ENCODE assay signal across 8 cellular contexts in the genomic region with DNA sequence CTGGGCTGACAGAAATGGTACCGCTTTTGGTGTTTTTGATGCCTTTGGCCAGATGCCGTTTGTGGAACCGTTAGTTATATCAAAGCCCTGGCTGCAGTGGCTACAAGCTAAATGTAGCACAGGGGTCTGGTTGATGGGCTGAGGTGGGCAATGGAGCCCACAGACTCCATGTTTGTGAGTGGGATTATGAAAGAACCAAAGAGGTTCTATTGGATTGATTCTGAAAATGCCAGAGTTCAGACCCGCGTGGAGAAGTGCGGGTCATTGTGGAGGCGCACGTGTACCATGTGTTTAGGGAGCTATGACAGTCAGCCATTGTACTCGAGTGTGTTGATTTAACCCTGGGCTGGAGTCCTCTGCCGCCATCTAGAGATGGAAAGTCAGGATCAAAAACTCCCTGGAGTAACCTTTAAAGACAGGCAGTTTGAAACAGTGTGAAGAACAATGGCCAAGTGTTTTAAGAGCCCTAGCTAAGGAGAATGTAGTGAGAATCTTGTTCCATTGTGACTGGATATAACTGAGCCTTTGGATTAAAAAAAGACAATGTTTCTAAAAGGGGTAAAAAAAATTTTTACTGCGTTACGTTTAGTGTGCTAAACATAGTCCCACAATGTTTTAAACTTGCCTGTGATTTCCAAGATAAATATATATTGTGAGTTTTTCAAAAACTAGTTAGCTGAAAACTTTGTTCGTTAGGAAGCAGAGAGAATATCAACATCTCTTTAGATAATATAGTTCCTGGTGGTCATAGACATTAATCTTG. TPM values are rescaled to one million over a fixed set of nuclear protein-coding genes. Genes with fewer than 3 reads are reported as not detected.
DNase-seq lines count a peak whose midpoint lies in the region; ATAC-seq and TF ChIP-seq lines count a peak whose summit lies in the region.

No MANE protein-coding gene starts in this region.

- no peak overlapping the region for H3K27ac Mint-ChIP-seq in Caco-2 (ENCODE audit: unreplicated experiment)
- no peak overlapping the region for H3K27ac Mint-ChIP-seq in stimulated activated effector memory CD8-positive, alpha-beta T cell treated with anti-CD3 and anti-CD28 coated beads, Interleukin-12 subunit alpha, Interleukin-12 subunit beta, amount 100 ng/mL, for 72 hours

- H3K27ac ChIP-seq in body of pancreas (no peak overlapping the region), iPS-18a (ENCODE audit: low read length) (no peak overlapping the region)

- DNase-seq in Caco-2 = peak; percentile 67 to 71
- peak; percentile 42 for DNase-seq in HFF-Myc (ENCODE audit: extremely low read depth, low read depth)
- peak; percentile 21 for DNase-seq in NCI-H774 (lab: John Stamatoyannopoulos, UW)
- DNase-seq in body of pancreas = peak; percentile 52 to 77 (median 64)
- no peak for DNase-seq in stimulated activated effector memory CD8-positive, alpha-beta T cell treated with anti-CD3 and anti-CD28 coated beads, Interleukin-12 subunit alpha, Interleukin-12 subunit beta, amount 100 ng/mL, for 72 hours (ENCODE audit: low spot score in 2 of 2)
- no peak for DNase-seq in GOT3 (lab: John Stamatoyannopoulos, UW)

- ATAC-seq in body of pancreas (peak; percentile 91), GM19463 (IDR thresholded peaks at IDR 0.05; ENCODE audit: unreplicated experiment) (no peak)
- peak; percentile 34 for ATAC-seq in stimulated activated effector memory CD8-positive, alpha-beta T cell treated with anti-CD3 and anti-CD28 coated beads, Interleukin-12 subunit alpha, Interleukin-12 subunit beta, amount 100 ng/mL, for 72 hours

- no TSS peak for BruUV-seq in Caco-2 (replicated peaks; lab: Mats Ljungman, UMichigan)

- CTCF ChIA-PET in Caco-2 (lab: Charles Lee) = interaction anchor here (0.6 to 2.4 kb wide), 13 partner anchors 10 to 239 kb away, joined by 3 to 23 read pairs (median 4); partner anchors contain the start of gene SDAD1

- H3K9me3 ChIP-seq in Caco-2 (no peaks in the 10 kb centered on the region), body of pancreas (no peaks in the 10 kb centered on the region), iPS-18a (ENCODE audit: control insufficient read depth, low read depth, low read length) (no peaks in the 10 kb centered on the region)

- H3K4me3 Mint-ChIP-seq in Caco-2 (ENCODE audit: unreplicated experiment) = peak overlapping the region; percentile 69
- no peak overlapping the region for H3K4me3 Mint-ChIP-seq in stimulated activated effector memory CD8-positive, alpha-beta T cell treated with anti-CD3 and anti-CD28 coated beads, Interleukin-12 subunit alpha, Interleukin-12 subunit beta, amount 100 ng/mL, for 72 hours

- intact Hi-C loops in Caco-2 (cut with micrococcal nuclease; ENCODE audit: unreplicated experiment) = loop anchor here (1.0 to 5.0 kb wide), 2 partner anchors 92 to 190 kb away; no protein-coding TSS in a partner anchor
- intact Hi-C loops in body of pancreas (cut with DNase I) = no loop called here

- no peaks in the 10 kb centered on the region for H3K9me3 Mint-ChIP-seq in Caco-2 (ENCODE audit: unreplicated experiment)
- H3K9me3 Mint-ChIP-seq in stimulated activated effector memory CD8-positive, alpha-beta T cell treated with anti-CD3 and anti-CD28 coated beads, Interleukin-12 subunit alpha, Interleukin-12 subunit beta, amount 100 ng/mL, for 72 hours = no peaks in the 10 kb centered on the region

- H3K4me1 ChIP-seq in Caco-2 (no peaks in the 10 kb centered on the region), body of pancreas (peaks cover 5% of the 10 kb centered on the region), iPS-18a (ENCODE audit: control insufficient read depth, low read depth, low read length) (peaks cover 2% of the 10 kb centered on the region)

- H3K9ac ChIP-seq in iPS-18a (ENCODE audit: low read length) = peak overlapping the region; percentile 37

- peaks cover 5% of the 10 kb centered on the region for H3K4me1 Mint-ChIP-seq in Caco-2 (ENCODE audit: low read depth, unreplicated experiment)
- H3K4me1 Mint-ChIP-seq in stimulated activated effector memory CD8-positive, alpha-beta T cell treated with anti-CD3 and anti-CD28 coated beads, Interleukin-12 subunit alpha, Interleukin-12 subunit beta, amount 100 ng/mL, for 72 hours = no peaks in the 10 kb centered on the region

- TF ChIP-seq CTCF in Caco-2 (IDR thresholded peaks at IDR 0.05; ENCODE audit: insufficient read depth in 1 of 2, low read depth in 1 of 2, low read length in 1 of 2, severe bottlenecking in 1 of 2, unreplicated experiment in 1 of 2) (peak; percentile 40 to 76), HFF-Myc (IDR thresholded peaks at IDR 0.05; ENCODE audit: low read depth, low read length, missing control alignments) (peak; percentile 60), body of pancreas (IDR thresholded peaks at IDR 0.05) (peak; percentile 37 to 70 (median 65))

- 14 to 19% methylated on average over 13 of the region's 13 CpGs for WGBS in body of pancreas, 2 donors

- TF ChIP-seq POLR2A in body of pancreas (IDR thresholded peaks at IDR 0.05) = no peak

- POLR2A ChIA-PET in Caco-2 (lab: Charles Lee) = interaction anchor here (0.5 kb wide), 1 partner anchor 147 kb away, joined by 3 read pairs; no protein-coding TSS in a partner anchor

- H3K36me3 Mint-ChIP-seq in Caco-2 (ENCODE audit: insufficient read depth, unreplicated experiment) = no peaks in the 10 kb centered on the region
- no peaks in the 10 kb centered on the region for H3K36me3 Mint-ChIP-seq in stimulated activated effector memory CD8-positive, alpha-beta T cell treated with anti-CD3 and anti-CD28 coated beads, Interleukin-12 subunit alpha, Interleukin-12 subunit beta, amount 100 ng/mL, for 72 hours

- no peaks in the 10 kb centered on the region for H3K27me3 Mint-ChIP-seq in Caco-2 (ENCODE audit: insufficient read depth, unreplicated experiment)

- peak overlapping the region; percentile 8; the same call in 1 of the 2 replicates for H3K4me3 ChIP-seq in Caco-2 (ENCODE audit: low read depth, low read length)
- H3K4me3 ChIP-seq in HFF-Myc (replicated peaks; ENCODE audit: low read depth, low read length) = no peak overlapping the region
- H3K4me3 ChIP-seq in body of pancreas = no peak overlapping the region
- peak overlapping the region; percentile 15 for H3K4me3 ChIP-seq in iPS-18a (ENCODE audit: low read length)

- H3K36me3 ChIP-seq in Caco-2 (ENCODE audit: control insufficient read depth, insufficient read depth, low read length) (no peaks in the 10 kb centered on the region), body of pancreas (replicated peaks in 1 of 2; ENCODE audit: insufficient read depth in 1 of 2, low read depth in 2 of 2) (no peaks in the 10 kb centered on the region), iPS-18a (ENCODE audit: control insufficient read depth, low read depth, low read length) (no peaks in the 10 kb centered on the region)

- H3K27me3 ChIP-seq in Caco-2 (replicated peaks; ENCODE audit: control insufficient read depth, insufficient read depth, low read length) (no peaks in the 10 kb centered on the region), body of pancreas (no peaks in the 10 kb centered on the region), iPS-18a (ENCODE audit: control insufficient read depth, insufficient read depth, low read length) (no peaks in the 10 kb centered on the region)

RNA-seq across cellular contexts. Expression of gene ART3, which starts 12.7 kb away (rescaled TPM):
- total RNA-seq in Caco-2 (2022) (not detected in 2 replicates), body of pancreas (1 to 10 TPM; 6.5 to 6.9 TPM)

RNA-seq across cellular contexts. Expression of gene CXCL11, which starts 51.3 kb away (rescaled TPM):
- total RNA-seq in Caco-2 (2022) (not detected in 2 replicates), body of pancreas (under 1 TPM in 1 of 2 donors, not detected in 1; 0.52 TPM)

Comparison
In these comparisons a context has a peak if more than half of its experiments do, and no peak if none do; other contexts are left out.
1. DNase-seq: peak in Caco-2 (2 of 2), HFF-Myc (single experiment), NCI-H774 (single experiment) and body of pancreas (4 of 4); none in stimulated activated effector memory CD8-positive, alpha-beta T cell treated with anti-CD3 and anti-CD28 coated beads, Interleukin-12 subunit alpha, Interleukin-12 subunit beta, amount 100 ng/mL, for 72 hours (0 of 2) and GOT3 (single experiment).
2. H3K4me3 ChIP-seq: peak in Caco-2 (single experiment) and iPS-18a (single experiment); none in HFF-Myc (single experiment) and body of pancreas (0 of 2).
3. Peak in every context shown above with its lines, with median percentiles within 50 percentile points of each other: CTCF ChIP-seq.